Comparison of ENCODE assay signal across 8 cellular contexts in genomic region chr19:47130589-47131168, GRCh38. TPM values are rescaled to one million over a fixed set of nuclear protein-coding genes. Genes with fewer than 3 reads are reported as not detected.
DNase-seq lines count a peak whose midpoint lies in the region; ATAC-seq and TF ChIP-seq lines count a peak whose summit lies in the region.

TSS of gene SAE1 (plus strand) at chr19:47130835. CDS start at chr19:47130931, 96 bp downstream.

- H3K4me3 ChIP-seq in Peyer's patch (peak within 1 kb of the TSS; percentile 71 to 95 (median 77)), esophagus squamous epithelium (peak within 1 kb of the TSS; percentile 64 to 93 (median 90))

- TF ChIP-seq CTCF in Peyer's patch (IDR thresholded peaks at IDR 0.05) (peak; percentile 26 to 73 (median 58)), esophagus squamous epithelium (IDR thresholded peaks at IDR 0.05) (peak; percentile 31 to 95 (median 44))

- 0% methylated on average over 17 to 24 of the region's 51 CpGs for WGBS in esophagus squamous epithelium, 2 donors

- peak; percentile 75 for ATAC-seq in GM21737 (IDR thresholded peaks at IDR 0.05; ENCODE audit: unreplicated experiment)
- ATAC-seq in activated T-cell treated with anti-CD3 and anti-CD28 coated beads, Interleukin-2, amount 50 U/mL, for 72 hours (replicated peaks in 1 of 2): peak; percentile 93 to 94

- H3K4me3 Mint-ChIP-seq in activated T-cell treated with anti-CD3 and anti-CD28 coated beads, Interleukin-2, amount 50 U/mL, for 72 hours: peak within 1 kb of the TSS; percentile 98 to 99

- no peaks in the 10 kb centered on the region for H3K27me3 ChIP-seq in Peyer's patch
- no peaks in the 10 kb centered on the region for H3K27me3 ChIP-seq in esophagus squamous epithelium

- H3K4me1 ChIP-seq in Peyer's patch: peaks cover 0 to 18% (median 4%) of the 10 kb centered on the region in 4 donors
- H3K4me1 ChIP-seq in esophagus squamous epithelium: peaks cover 11 to 53% (median 16%) of the 10 kb centered on the region in 3 donors

- peaks cover 2 to 3% of the 10 kb centered on the region in 2 donors for H3K9me3 Mint-ChIP-seq in activated T-cell treated with anti-CD3 and anti-CD28 coated beads, Interleukin-2, amount 50 U/mL, for 72 hours

- H3K27me3 Mint-ChIP-seq in activated T-cell treated with anti-CD3 and anti-CD28 coated beads, Interleukin-2, amount 50 U/mL, for 72 hours (ENCODE audit: low read depth): no peaks in the 10 kb centered on the region

- intact Hi-C loops in esophagus squamous epithelium (cut with DNase I): no loop called here

- H3K36me3 Mint-ChIP-seq in activated T-cell treated with anti-CD3 and anti-CD28 coated beads, Interleukin-2, amount 50 U/mL, for 72 hours (ENCODE audit: insufficient read depth in 2 of 2): peaks cover 19 to 37% of the 10 kb centered on the region in 2 donors

- peaks cover 54% of the 10 kb centered on the region for H3K4me1 Mint-ChIP-seq in activated T-cell treated with anti-CD3 and anti-CD28 coated beads, Interleukin-2, amount 50 U/mL, for 72 hours (ENCODE audit: low read depth)

- peak; percentile 47 to 79 for TF ChIP-seq POLR2A in Peyer's patch (IDR thresholded peaks at IDR 0.05)
- TF ChIP-seq POLR2A in esophagus squamous epithelium (IDR thresholded peaks at IDR 0.05): peak in 3 of 4 donors; percentile 56 to 85 (median 74)

- H3K27ac ChIP-seq in KOPT-K1 (ENCODE audit: low read depth, low read length, poor library complexity, severe bottlenecking): peak within 1 kb of the TSS; percentile 96
- H3K27ac ChIP-seq in Peyer's patch: peak within 1 kb of the TSS; percentile 77 to 92 (median 88)
- peak within 1 kb of the TSS; percentile 83 to 97 (median 96) for H3K27ac ChIP-seq in esophagus squamous epithelium

- DNase-seq in DMS79 (lab: John Stamatoyannopoulos, UW) (peak; percentile 98), Peyer's patch (peak; percentile 86 to 96 (median 96)), esophagus squamous epithelium (lab: John Stamatoyannopoulos, UW) (peak; percentile 64), myocyte (ENCODE audit: low read depth) (peak; percentile 99)
- DNase-seq in activated T-cell treated with anti-CD3 and anti-CD28 coated beads, Interleukin-2, amount 50 U/mL, for 72 hours: peak; percentile 95 to 97
- DNase-seq in stimulated activated CD8-positive, alpha-beta memory T cell treated with anti-CD3 and anti-CD28 coated beads, Interleukin-7, amount 100 ng/mL, for 48 hours (ENCODE audit: extremely low read depth in 1 of 2, low read depth in 1 of 2): peak; percentile 91 to 94

- H3K27ac Mint-ChIP-seq in activated T-cell treated with anti-CD3 and anti-CD28 coated beads, Interleukin-2, amount 50 U/mL, for 72 hours: peak within 1 kb of the TSS; percentile 99

- H3K9me3 ChIP-seq in KOPT-K1 (ENCODE audit: insufficient read depth, low read length, poor library complexity, severe bottlenecking): no peaks in the 10 kb centered on the region
- no peaks in the 10 kb centered on the region for H3K9me3 ChIP-seq in Peyer's patch
- H3K9me3 ChIP-seq in esophagus squamous epithelium: no peaks in the 10 kb centered on the region

- H3K36me3 ChIP-seq in KOPT-K1 (ENCODE audit: insufficient read depth, low read length): peaks cover 37% of the 10 kb centered on the region
- H3K36me3 ChIP-seq in Peyer's patch: no peaks in the 10 kb centered on the region
- peaks cover 0 to 9% (median 0%) of the 10 kb centered on the region in 3 donors for H3K36me3 ChIP-seq in esophagus squamous epithelium

RNA-seq across cellular contexts. Expression of gene SAE1, which starts in this region (rescaled TPM):
- total RNA-seq in Peyer's patch (10 to 100 TPM; 35.9 to 73.4 (median 40.3) TPM), esophagus squamous epithelium (10 to 100 TPM; 31.8 to 73.5 (median 62.1) TPM), myocyte (144 and 177 TPM in 2 replicates)
- total RNA-seq in activated T-cell treated with anti-CD3 and anti-CD28 coated beads, Interleukin-2, amount 50 U/mL, for 72 hours: 100 to 1,000 TPM; 232 to 254 TPM
- 104 TPM for polyA plus RNA-seq in myocyte (2012)

Comparison
In these comparisons a context has a peak if more than half of its experiments do, and no peak if none do; other contexts are left out.
1. Peak in every context shown above with its lines: DNase-seq, ATAC-seq, H3K4me3 ChIP-seq and H3K27ac ChIP-seq.